In the genomic region with DNA sequence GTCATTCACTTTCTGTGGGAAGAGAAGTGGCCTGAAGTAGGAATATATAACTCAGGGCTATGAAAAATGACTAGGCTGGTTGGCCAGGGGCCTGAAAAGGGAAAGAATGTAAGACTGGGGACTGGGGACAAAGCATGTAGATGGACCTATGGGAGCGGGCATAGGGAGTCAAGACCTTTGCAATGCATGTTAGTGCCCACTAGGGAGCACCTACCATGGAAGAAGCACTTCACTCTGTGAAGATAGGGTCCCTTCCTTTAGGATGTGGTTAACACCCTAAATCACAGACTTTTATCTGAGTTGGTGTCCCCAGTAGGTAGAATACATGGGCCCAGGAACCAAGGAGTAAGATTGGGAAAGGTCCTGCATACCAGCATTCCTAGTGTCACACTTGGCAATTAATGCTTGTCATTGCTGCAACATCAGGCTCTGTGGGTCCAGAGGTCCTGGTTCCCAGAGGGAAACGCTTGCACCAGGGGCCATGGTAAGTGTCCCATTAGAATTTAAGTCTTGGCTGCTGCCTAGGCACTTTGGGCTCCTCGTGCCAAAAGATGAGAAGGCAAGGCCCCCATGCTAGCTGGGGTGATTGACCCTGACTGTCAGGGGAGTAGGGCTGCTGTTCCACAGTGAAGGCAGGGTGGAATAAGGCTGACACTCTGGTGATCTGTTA, we compare ENCODE assay signal across 14 cellular contexts.
DNase-seq lines count a peak whose midpoint lies in the region; ATAC-seq, FAIRE-seq and TF ChIP-seq lines count a peak whose summit lies in the region.
"Had no signal": no experiment of that assay in that cellular context is flagged by ENCODE, and none has a peak within 500 bp of the region (broad histone marks: within the 10 kb centered on the region; RNA-seq: fewer than 3 reads in every experiment).

No MANE protein-coding gene starts in this region.

- H3K27ac ChIP-seq in HCT116 (ENCODE audit: low read depth, low read length) (no peak overlapping the region), HepG2 (ENCODE audit: extremely low read length, insufficient read depth, low read length) (no peak overlapping the region), small intestine (ENCODE audit: low read depth in 1 of 2, low read length in 1 of 2) (no peak overlapping the region)
- H3K27ac ChIP-seq: spleen, testis had no signal

- peaks cover 8% of the 10 kb centered on the region for H3K4me1 Mint-ChIP-seq in activated T-cell treated with anti-CD3 and anti-CD28 coated beads, Interleukin-2, amount 50 U/mL, for 24 hours (ENCODE audit: low read depth)
- H3K4me1 Mint-ChIP-seq: activated naive CD8-positive, alpha-beta T cell treated with anti-CD3 and anti-CD28 coated beads, Interleukin-2, amount 50 U/mL, for 24 hours had no signal

- in situ Hi-C loops in HepG2 (cut with HindIII; ENCODE audit: extremely low pct_ligation_motif_present, low pct_unique_long_range_greater_than_20kb) = no loop called here

- H3K4me1 ChIP-seq in HCT116 (ENCODE audit: control insufficient read depth in 1 of 2, insufficient read depth in 2 of 2, low read length in 2 of 2) (peaks cover 0 to 3% of the 10 kb centered on the region in 2 experiments; a peak in 1 of 4 replicates), HepG2 (ENCODE audit: insufficient read depth, low read length) (no peaks in the 10 kb centered on the region), small intestine (ENCODE audit: control insufficient read depth in 2 of 2, insufficient read depth in 1 of 2, low read depth in 1 of 2, low read length in 1 of 2) (no peaks in the 10 kb centered on the region)
- H3K4me1 ChIP-seq: spleen had no signal

- WGBS in HepG2 (ENCODE audit: low lambda C conversion rate) = 0% methylated on average over 2 of the region's 3 CpGs
- 76 to 85% (median 82%) methylated on average over 3 of the region's 3 CpGs for WGBS in small intestine, 3 donors

- H3K4me3 Mint-ChIP-seq in activated T-cell treated with anti-CD3 and anti-CD28 coated beads, Interleukin-2, amount 50 U/mL, for 24 hours = no peak overlapping the region
- H3K4me3 Mint-ChIP-seq: activated naive CD8-positive, alpha-beta T cell treated with anti-CD3 and anti-CD28 coated beads, Interleukin-2, amount 50 U/mL, for 24 hours had no signal

- H3K4me2 ChIP-seq in HCT116 (ENCODE audit: low read length) (no peak overlapping the region), HepG2 (ENCODE audit: low read depth, low read length) (no peak overlapping the region)

- no peaks in the 10 kb centered on the region for H3K79me2 ChIP-seq in HCT116 (ENCODE audit: insufficient read depth, low read length)
- no peaks in the 10 kb centered on the region for H3K79me2 ChIP-seq in HepG2 (ENCODE audit: insufficient read depth, low read length)

- DNase-seq in GM12864 (ENCODE audit: low read depth) = no peak
- DNase-seq in HCT116 (ENCODE audit: low read depth, low spot score) = no peak
- peak; percentile 30 for DNase-seq in SW480 (ENCODE audit: low spot score)
- peak; percentile 16 for DNase-seq in HepG2 (ENCODE audit: low spot score)
- DNase-seq in activated T-cell treated with anti-CD3 and anti-CD28 coated beads, Interleukin-2, amount 50 U/mL, for 24 hours = no peak
- no peak for DNase-seq in NCI-H748 (lab: John Stamatoyannopoulos, UW; ENCODE audit: unreplicated experiment)
- no peak for DNase-seq in small intestine
- DNase-seq: activated CD8-positive, alpha-beta memory T cell treated with anti-CD3 and anti-CD28 coated beads, Interleukin-2, amount 50 U/mL, for 48 hours; activated naive CD8-positive, alpha-beta T cell treated with anti-CD3 and anti-CD28 coated beads, Interleukin-2, amount 50 U/mL, for 24 hours; NCI-H1436; NCI-H524 treated with DMSO at 0.1 percent for 48 hours; SHP77 treated with DMSO at 0.1 percent for 48 hours; spleen; testis had no signal

- TF ChIP-seq CTCF in GM12864 (IDR thresholded peaks at IDR 0.05; ENCODE audit: low read depth, low read length, missing control alignments) = peak; percentile 65
- peak in 2 of 3 experiments; percentile 35 to 51; a peak in 4 of 6 replicates for TF ChIP-seq CTCF in HCT116 (IDR thresholded peaks at IDR 0.05 in 2 of 3, conservative IDR thresholded peaks at IDR 0.05 in 1 of 3; ENCODE audit: borderline replicate concordance in 1 of 3, insufficient read depth in 1 of 3, low read depth in 2 of 3, low read length in 2 of 3)
- peak; percentile 44 for TF ChIP-seq CTCF in HepG2 (CRISPR knock-in tag; IDR thresholded peaks at IDR 0.05)

- H3K36me3 ChIP-seq in HCT116 (ENCODE audit: control insufficient read depth in 1 of 2, insufficient read depth in 2 of 2, low read length in 2 of 2) (no peaks in the 10 kb centered on the region), HepG2 (replicated peaks in 1 of 2; ENCODE audit: control insufficient read depth in 1 of 2, insufficient read depth in 2 of 2, low read length in 2 of 2) (no peaks in the 10 kb centered on the region), small intestine (ENCODE audit: control insufficient read depth in 2 of 2, insufficient read depth in 2 of 2, low read length in 2 of 2) (no peaks in the 10 kb centered on the region)
- H3K36me3 ChIP-seq: spleen had no signal

- TF ChIP-seq EP300 in HepG2 (IDR thresholded peaks at IDR 0.05; ENCODE audit: low read depth in 2 of 2, low read length in 2 of 2) (no peak), HepG2 (CRISPR knock-in tag; IDR thresholded peaks at IDR 0.05; ENCODE audit: borderline replicate concordance) (no peak)

- POLR2A ChIA-PET in HCT116 (lab: Charles Lee) = no interaction called here
- POLR2A ChIA-PET in HepG2 (lab: Yijun Ruan, JAX) = no interaction called here

- H2AFZ ChIP-seq in HCT116 (ENCODE audit: low read depth, low read length, poor library complexity, severe bottlenecking) (no peak overlapping the region), HepG2 (ENCODE audit: low read length) (no peak overlapping the region)

- no peaks in the 10 kb centered on the region for H3K9me3 Mint-ChIP-seq in activated T-cell treated with anti-CD3 and anti-CD28 coated beads, Interleukin-2, amount 50 U/mL, for 24 hours
- H3K9me3 Mint-ChIP-seq: activated naive CD8-positive, alpha-beta T cell treated with anti-CD3 and anti-CD28 coated beads, Interleukin-2, amount 50 U/mL, for 24 hours had no signal

- H3K9me2 ChIP-seq in HCT116 (ENCODE audit: insufficient read depth) = no peaks in the 10 kb centered on the region

- peak; percentile 89 for ATAC-seq in HCT116
- ATAC-seq in HepG2 = peak; percentile 90
- ATAC-seq: activated naive CD8-positive, alpha-beta T cell treated with anti-CD3 and anti-CD28 coated beads, Interleukin-2, amount 50 U/mL, for 24 hours had no signal

- TF ChIP-seq RAD21 in HCT116 (IDR thresholded peaks at IDR 0.05; ENCODE audit: low read depth) (0 out of 2 replicates have a peak, but pooled peaks have one; percentile 10), HepG2 (CRISPR knock-in tag; IDR thresholded peaks at IDR 0.05) (no peak)

- H3K27me3 Mint-ChIP-seq in activated T-cell treated with anti-CD3 and anti-CD28 coated beads, Interleukin-2, amount 50 U/mL, for 24 hours = peaks cover 2% of the 10 kb centered on the region

- RAD21 ChIA-PET in HCT116 (lab: Charles Lee; ENCODE audit: low non-redundant PET in 1 of 2, low total read pairs in 2 of 2, uncharacterized antibody in 2 of 2, unreplicated experiment in 2 of 2) = no interaction called here

- H4K20me1 ChIP-seq in HCT116 (ENCODE audit: insufficient read depth) = no peaks in the 10 kb centered on the region
- H4K20me1 ChIP-seq in HepG2 (ENCODE audit: insufficient read depth, low read length) = no peaks in the 10 kb centered on the region

- H3K4me3 ChIP-seq in GM12864 (ENCODE audit: low read depth, low read length) = no peak overlapping the region
- no peak overlapping the region for H3K4me3 ChIP-seq in HCT116 (replicated peaks in 1 of 2; ENCODE audit: low read depth in 1 of 2, low read length in 2 of 2)
- H3K4me3 ChIP-seq in HepG2 (replicated peaks in 1 of 3; ENCODE audit: insufficient read depth in 1 of 3, low read depth in 2 of 3, low read length in 3 of 3) = no peak overlapping the region
- no peak overlapping the region for H3K4me3 ChIP-seq in small intestine (ENCODE audit: low read depth in 1 of 2, low read length in 2 of 2)
- H3K4me3 ChIP-seq: spleen, testis had no signal

- CTCF ChIA-PET in HCT116 (lab: Charles Lee) = no interaction called here
- CTCF ChIA-PET in HepG2 (lab: Yijun Ruan, JAX; ENCODE audit: low intra/inter-chr PET ratio, low total read pairs) = interaction anchor here (0.6 to 1.1 kb wide), 2 partner anchors 76 kb away, joined by 3 to 4 read pairs; no protein-coding TSS in a partner anchor

- no TSS peak for BruUV-seq in HCT116 (replicated peaks; lab: Mats Ljungman, UMichigan)
- BruUV-seq in HepG2 (replicated peaks; lab: Mats Ljungman, UMichigan) = no TSS peak

- H3K27ac Mint-ChIP-seq in activated T-cell treated with anti-CD3 and anti-CD28 coated beads, Interleukin-2, amount 50 U/mL, for 24 hours = no peak overlapping the region
- H3K27ac Mint-ChIP-seq: activated naive CD8-positive, alpha-beta T cell treated with anti-CD3 and anti-CD28 coated beads, Interleukin-2, amount 50 U/mL, for 24 hours had no signal

- TF ChIP-seq POLR2A in HCT116 (IDR thresholded peaks at IDR 0.05; ENCODE audit: borderline replicate concordance, extremely low read depth, insufficient read depth, insufficient read length) (no peak), HepG2 (IDR thresholded peaks at IDR 0.05; ENCODE audit: insufficient read depth in 1 of 2, low read depth in 2 of 2, low read length in 2 of 2) (no peak)

- no peaks in the 10 kb centered on the region for H3K36me3 Mint-ChIP-seq in activated T-cell treated with anti-CD3 and anti-CD28 coated beads, Interleukin-2, amount 50 U/mL, for 24 hours (ENCODE audit: low read depth)

- FAIRE-seq in HepG2 (lab: Jason Lieb, UNC) (peak; percentile 36), small intestine (lab: Jason Lieb, UNC) (no peak)

- peaks cover 8% of the 10 kb centered on the region; the same call in 1 of the 2 replicates for H3K27me3 ChIP-seq in HCT116 (ENCODE audit: insufficient read depth, low read length)
- peaks cover 0 to 7% of the 10 kb centered on the region in 2 experiments; a peak in 1 of 5 replicates for H3K27me3 ChIP-seq in HepG2 (ENCODE audit: control insufficient read depth in 1 of 2, insufficient read depth in 2 of 2, low read length in 2 of 2)
- no peaks in the 10 kb centered on the region for H3K27me3 ChIP-seq in small intestine (ENCODE audit: control insufficient read depth in 2 of 2, insufficient read depth in 2 of 2, low read length in 2 of 2)
- H3K27me3 ChIP-seq: spleen, testis had no signal

- intact Hi-C loops in HCT116 (cut with micrococcal nuclease) (no loop called here), HepG2 (cut with micrococcal nuclease; ENCODE audit: unreplicated experiment) (loop anchor here (1.0 kb wide), 1 partner anchor 76 kb away; no protein-coding TSS in a partner anchor)

- H3K9ac ChIP-seq in HCT116 (ENCODE audit: low read length) (no peak overlapping the region), HepG2 (ENCODE audit: insufficient read depth, low read depth, low read length) (no peak overlapping the region)

- H3K9me3 ChIP-seq in HCT116 (ENCODE audit: control insufficient read depth in 1 of 2, insufficient read depth in 1 of 2, low read depth in 1 of 2, low read length in 2 of 2) = no peaks in the 10 kb centered on the region
- H3K9me3 ChIP-seq in HepG2 (ENCODE audit: low read length) = no peaks in the 10 kb centered on the region
- no peaks in the 10 kb centered on the region for H3K9me3 ChIP-seq in small intestine (ENCODE audit: control insufficient read depth, low read depth)
- H3K9me3 ChIP-seq: spleen, testis had no signal

TF ChIP-seq in HCT116, 20 proteins besides CTCF, POLR2A, EP300 and RAD21 (continues in another document):
- no peak for TF ChIP-seq SP1 (IDR thresholded peaks at IDR 0.05; ENCODE audit: low read depth)

Comparison
In these comparisons a context has a peak if more than half of its experiments do, and no peak if none do; other contexts are left out.
1. DNase-seq: peak in SW480 (single experiment) and HepG2 (single experiment); none in GM12864 (single experiment), HCT116 (single experiment), activated T-cell treated with anti-CD3 and anti-CD28 coated beads, Interleukin-2, amount 50 U/mL, for 24 hours (single experiment), NCI-H748 (single experiment) and small intestine (single experiment).
2. Peak in every context shown above with its lines, with median percentiles within 50 percentile points of each other: CTCF ChIP-seq.